ENCODE assay signal across 11 cellular contexts in the genomic region with DNA sequence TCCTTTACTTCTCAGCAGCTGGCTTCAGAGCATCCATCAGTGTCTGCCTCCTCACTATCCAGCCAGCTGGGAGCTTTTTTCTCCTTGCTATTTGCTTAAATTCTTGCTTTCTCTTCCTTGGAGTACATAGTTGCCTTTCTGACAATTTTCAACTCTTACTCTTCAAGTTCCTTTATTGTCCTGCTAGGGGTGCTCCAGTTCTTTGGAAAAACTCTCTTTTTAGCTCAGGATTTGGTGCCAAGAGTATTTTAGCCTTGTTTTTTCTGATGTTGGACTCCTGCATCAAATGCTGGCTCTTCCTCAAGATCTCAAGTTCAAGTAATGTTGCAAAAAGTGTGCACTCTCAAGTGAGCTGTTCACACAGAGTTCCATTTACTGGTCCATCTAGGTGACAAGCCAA.
DNase-seq lines count a peak whose midpoint lies in the region; ATAC-seq and TF ChIP-seq lines count a peak whose summit lies in the region.
"Had no signal": no experiment of that assay in that cellular context is flagged by ENCODE, and none has a peak within 500 bp of the region (broad histone marks: within the 10 kb centered on the region; RNA-seq: fewer than 3 reads in every experiment).

No MANE protein-coding gene starts in this region.

- H3K4me3 ChIP-seq in AG09309 (ENCODE audit: control insufficient read depth, low read depth, low read length) = no peak overlapping the region

- no peak for ATAC-seq in HG02870 (IDR thresholded peaks at IDR 0.05; ENCODE audit: unreplicated experiment)

- H3K27ac Mint-ChIP-seq in nephron = peak overlapping the region in 2 of 3 experiments; percentile 4 to 18

- H3K4me1 Mint-ChIP-seq in nephron = no peaks in the 10 kb centered on the region

- peak; percentile 1 for DNase-seq in AG09309 (ENCODE audit: low read depth)
- no peak for DNase-seq in RWPE1 (ENCODE audit: low spot score)
- DNase-seq in fibroblast of gingiva (ENCODE audit: low read depth) = peak; percentile 35
- DNase-seq in HuH-7 (ENCODE audit: low spot score) = no peak
- DNase-seq in NCI-H446 (lab: John Stamatoyannopoulos, UW) = no peak
- no peak for DNase-seq in NCI-H146 treated with DMSO at 0.1 percent for 48 hours (lab: John Stamatoyannopoulos, UW; ENCODE audit: unreplicated experiment)
- DNase-seq: effector CD8-positive, alpha-beta T cell; Karpas-422 had no signal

- no peaks in the 10 kb centered on the region for H3K27me3 Mint-ChIP-seq in nephron (ENCODE audit: low read depth)

- H3K36me3 Mint-ChIP-seq in nephron (ENCODE audit: low read depth) = no peaks in the 10 kb centered on the region

- H3K9me3 Mint-ChIP-seq in nephron = no peaks in the 10 kb centered on the region

- H3K4me3 Mint-ChIP-seq in nephron = no peak overlapping the region

- H3K27ac ChIP-seq in RWPE1 = no peak overlapping the region
- H3K27ac ChIP-seq: C4-2B had no signal

- TF ChIP-seq CTCF in AG09309 (IDR thresholded peaks at IDR 0.05; ENCODE audit: control insufficient read depth, insufficient read depth, low read depth, low read length, missing control alignments) (peak; percentile 22), RWPE1 (conservative IDR thresholded peaks at IDR 0.05; ENCODE audit: low read depth) (peak; percentile 30; the same call in 1 of the 2 replicates), nephron (IDR thresholded peaks at IDR 0.05; ENCODE audit: unreplicated experiment in 3 of 3) (peak; percentile 41 to 44 (median 44))

- POLR2A ChIA-PET in RWPE1 (lab: Yijun Ruan, JAX; ENCODE audit: low non-redundant PET) = no interaction called here

- CTCF ChIA-PET in RWPE1 (lab: Yijun Ruan, JAX) = interaction anchor here (0.6 to 0.7 kb wide), 4 partner anchors 28 to 735 kb away, joined by 3 to 5 read pairs (median 3); no protein-coding TSS in a partner anchor

Comparison
In these comparisons a context has a peak if more than half of its experiments do, and no peak if none do; other contexts are left out.
1. DNase-seq: peak in AG09309 (single experiment) and fibroblast of gingiva (single experiment); none in RWPE1 (single experiment), HuH-7 (single experiment), NCI-H446 (0 of 2) and NCI-H146 treated with DMSO at 0.1 percent for 48 hours (single experiment).
2. Peak in every context shown above with its lines, with median percentiles within 50 percentile points of each other: CTCF ChIP-seq.